Comparison of ENCODE assay signal across 9 cellular contexts in the genomic region with DNA sequence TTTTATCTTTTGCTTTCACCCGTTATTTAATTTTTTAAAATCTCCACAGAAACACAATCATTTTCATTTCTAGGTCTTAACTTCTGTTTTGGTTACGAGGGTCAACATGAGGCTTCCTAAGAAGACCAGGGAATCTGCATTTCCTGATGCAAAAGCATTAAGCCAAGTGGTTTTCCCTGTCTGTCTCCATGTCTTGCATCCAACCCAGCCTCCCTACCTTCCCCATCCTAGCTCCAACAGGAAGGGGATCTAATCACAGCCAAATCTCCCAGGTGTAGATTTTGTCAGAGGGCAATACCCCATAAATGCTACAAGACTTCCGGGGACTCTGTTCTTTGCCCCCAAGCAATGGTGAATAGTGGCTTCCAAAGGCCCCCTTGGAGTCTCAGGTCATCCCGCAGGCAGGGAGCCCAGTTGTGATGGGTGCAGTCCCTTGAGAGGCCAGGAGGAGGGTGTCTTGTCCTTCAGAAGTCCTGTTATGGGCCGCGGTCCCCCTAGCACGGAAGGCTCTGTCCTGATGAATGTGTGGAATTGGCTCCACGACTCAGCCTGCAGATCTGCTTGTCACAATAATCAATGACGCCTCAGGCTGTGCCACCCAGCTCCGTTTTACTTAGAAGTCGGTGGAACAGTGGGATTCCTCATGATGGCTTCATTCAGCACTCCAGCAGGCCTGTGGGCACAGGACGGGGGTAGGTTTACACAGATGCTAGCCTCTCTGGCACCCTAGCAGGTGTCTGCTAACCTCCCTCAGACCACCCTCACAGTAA.
DNase-seq lines count a peak whose midpoint lies in the region; ATAC-seq and TF ChIP-seq lines count a peak whose summit lies in the region.
"Had no signal": no experiment of that assay in that cellular context is flagged by ENCODE, and none has a peak within 500 bp of the region (broad histone marks: within the 10 kb centered on the region; RNA-seq: fewer than 3 reads in every experiment).

No MANE protein-coding gene starts in this region.

- no peak overlapping the region for H3K4me3 ChIP-seq in HEK293 (ENCODE audit: low read depth, low read length)
- peak overlapping the region in 1 of 3 donors; percentile 28 for H3K4me3 ChIP-seq in breast epithelium
- H3K4me3 ChIP-seq in stomach, result no peak overlapping the region

- H3K27me3 ChIP-seq in breast epithelium (no peaks in the 10 kb centered on the region), stomach (peaks cover 0 to 23% (median 0%) of the 10 kb centered on the region in 3 donors)

- peaks cover 5% of the 10 kb centered on the region for H3K4me1 Mint-ChIP-seq in CD14-positive monocyte

- H3K4me1 ChIP-seq in HEK293 (ENCODE audit: control insufficient read depth, insufficient read depth, low read length) (no peaks in the 10 kb centered on the region), breast epithelium (no peaks in the 10 kb centered on the region), stomach (peaks cover 0 to 18% (median 6%) of the 10 kb centered on the region in 4 donors)

- no peaks in the 10 kb centered on the region for H3K36me3 ChIP-seq in HEK293 (ENCODE audit: control insufficient read depth in 2 of 2, insufficient read depth in 1 of 2, low read length in 2 of 2)
- no peaks in the 10 kb centered on the region for H3K36me3 ChIP-seq in breast epithelium
- H3K36me3 ChIP-seq in stomach, result no peaks in the 10 kb centered on the region

- DNase-seq in CD14-positive monocyte (ENCODE audit: low spot score) (no peak), SHP77 (lab: John Stamatoyannopoulos, UW) (peak; percentile 53 to 67), breast epithelium (ENCODE audit: low spot score in 2 of 2) (no peak), kidney glomerular epithelial cell (lab: John Stamatoyannopoulos, UW) (peak; percentile 28), stomach (peak; percentile 63), NCI-H526 treated with DMSO at 0.1 percent for 48 hours (lab: John Stamatoyannopoulos, UW) (no peak)

- H3K27ac ChIP-seq in HEK293 (ENCODE audit: extremely low read depth, low read depth, low read length) (no peak overlapping the region), breast epithelium (no peak overlapping the region), stomach (peak overlapping the region in 1 of 5 donors; percentile 64)

- TF ChIP-seq CTCF in CD14-positive monocyte (IDR thresholded peaks at IDR 0.05), result peak; percentile 20
- TF ChIP-seq CTCF in HEK293 (tag by site-specific recombination; IDR thresholded peaks at IDR 0.05), result peak; percentile 67
- TF ChIP-seq CTCF in breast epithelium (IDR thresholded peaks at IDR 0.05), result peak in 2 of 3 donors; percentile 26 to 45
- TF ChIP-seq CTCF in stomach (IDR thresholded peaks at IDR 0.05), result peak in 5 of 7 experiments; percentile 42 to 65 (median 46)

- H3K4me3 Mint-ChIP-seq in CD14-positive monocyte, result no peak overlapping the region
- H3K4me3 Mint-ChIP-seq: stimulated activated naive CD8-positive, alpha-beta T cell treated with anti-CD3 and anti-CD28 coated beads, Interleukin-15, Interleukin-2, amounts not matched to agents 100 ng/mL and 50 ng/mL, for 24 hours had no signal

- TF ChIP-seq EP300 in stomach (IDR thresholded peaks at IDR 0.05), result no peak

- whole genome bisulfite sequencing in stomach, 5 donors, result 30 to 39% (median 33%) methylated on average over 7 to 12 of the region's 12 CpGs

- intact Hi-C loops in CD14-positive monocyte (cut with micrococcal nuclease), result no loop called here
- intact Hi-C loops in breast epithelium (cut with DNase I; ENCODE audit: low total_unique reads), result no loop called here
- intact Hi-C loops in stomach (cut with DNase I; ENCODE audit: low total_unique reads), result no loop called here

- CTCF ChIA-PET in HEK293 (lab: Yijun Ruan, JAX), result interaction anchor here (0.6 to 3.0 kb wide), 23 partner anchors 8 to 895 kb away, joined by 3 to 19 read pairs (median 4); no protein-coding TSS in a partner anchor

- POLR2A ChIA-PET in HEK293 (lab: Yijun Ruan, JAX), result interaction anchor here (1.5 kb wide), 1 partner anchor 17 kb away, joined by 3 read pairs; no protein-coding TSS in a partner anchor

- H3K9me3 ChIP-seq in HEK293 (ENCODE audit: control insufficient read depth, insufficient read depth, low read depth, low read length) (no peaks in the 10 kb centered on the region), breast epithelium (no peaks in the 10 kb centered on the region), stomach (peaks cover 0 to 10% (median 2%) of the 10 kb centered on the region in 4 donors)

- ATAC-seq in GM19351 (IDR thresholded peaks at IDR 0.05; ENCODE audit: unreplicated experiment), result no peak

- H3K36me3 Mint-ChIP-seq in CD14-positive monocyte, result no peaks in the 10 kb centered on the region

- H3K9me3 Mint-ChIP-seq in CD14-positive monocyte, result peaks cover 0 to 3% (median 0%) of the 10 kb centered on the region in 7 donors

- H3K27me3 Mint-ChIP-seq in CD14-positive monocyte (ENCODE audit: low read depth in 3 of 3), result peaks cover 14 to 22% (median 15%) of the 10 kb centered on the region in 3 donors

- TF ChIP-seq POLR2A in breast epithelium (IDR thresholded peaks at IDR 0.05) (no peak), stomach (IDR thresholded peaks at IDR 0.05) (no peak)

- H3K27ac Mint-ChIP-seq in CD14-positive monocyte, result no peak overlapping the region
- H3K27ac Mint-ChIP-seq: stimulated activated naive CD8-positive, alpha-beta T cell treated with anti-CD3 and anti-CD28 coated beads, Interleukin-15, Interleukin-2, amounts not matched to agents 100 ng/mL and 50 ng/mL, for 24 hours had no signal

TF ChIP-seq in HEK293, 187 proteins besides CTCF, POLR2A, EP300 and RAD21:
- TF ChIP-seq ZNF654 (tag by site-specific recombination; IDR thresholded peaks at IDR 0.05; ENCODE audit: low read depth) (peak; percentile 79), IKZF3 (tag by site-specific recombination; IDR thresholded peaks at IDR 0.05) (0 out of 2 replicates have a peak, but pooled peaks have one; percentile 46), ZNF560 (tag by site-specific recombination; IDR thresholded peaks at IDR 0.05; ENCODE audit: borderline replicate concordance) (no peak), GLIS1 (tag by site-specific recombination; IDR thresholded peaks at IDR 0.05) (peak; percentile 21; the same call in 1 of the 2 replicates)

Comparison
In these comparisons a context has a peak if more than half of its experiments do, and no peak if none do; other contexts are left out.
1. DNase-seq: peak in SHP77 (2 of 2), kidney glomerular epithelial cell (single experiment) and stomach (single experiment); none in CD14-positive monocyte (single experiment), breast epithelium (0 of 2) and NCI-H526 treated with DMSO at 0.1 percent for 48 hours (single experiment).
2. Peak in every context shown above with its lines, with median percentiles within 50 percentile points of each other: CTCF ChIP-seq.